Comparison of ENCODE assay signal across 35 cellular contexts in the genomic region with DNA sequence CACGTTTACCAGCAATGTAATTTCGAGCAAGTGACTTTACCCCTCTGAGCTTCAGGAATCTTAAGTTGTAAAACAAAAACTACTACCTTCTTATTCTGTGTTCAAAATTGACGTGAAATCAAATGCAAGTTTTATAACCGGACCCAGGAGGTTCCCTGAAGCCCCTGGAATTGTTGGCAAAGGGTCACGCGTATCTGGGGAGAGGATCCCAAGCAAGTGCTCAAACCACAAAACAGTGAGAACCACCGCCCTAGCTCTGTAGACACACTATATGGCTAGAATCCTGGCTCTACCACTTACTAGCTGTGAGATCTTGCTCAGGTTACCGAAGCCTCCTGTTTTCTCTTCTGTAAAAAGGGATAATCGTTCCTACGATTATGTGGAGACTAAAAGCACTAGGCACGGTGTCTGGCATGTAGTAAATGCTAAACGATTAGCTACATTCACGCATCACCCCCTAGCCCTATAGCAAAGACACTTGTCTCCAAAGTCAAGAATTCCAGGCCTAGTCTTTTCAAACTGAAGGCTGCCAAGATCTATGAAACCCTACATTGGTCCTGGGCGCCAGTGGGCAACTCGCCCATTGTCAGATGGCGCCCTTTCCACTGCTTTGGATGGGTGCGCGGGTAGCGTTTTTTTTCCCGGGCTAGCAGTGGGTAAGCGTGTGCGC. TPM values are rescaled to one million over a fixed set of nuclear protein-coding genes. Genes with fewer than 3 reads are reported as not detected.
DNase-seq lines count a peak whose midpoint lies in the region; TF ChIP-seq lines count a peak whose summit lies in the region.
"Had no signal": no experiment of that assay in that cellular context is flagged by ENCODE, and none has a peak within 500 bp of the region (broad histone marks: within the 10 kb centered on the region; RNA-seq: fewer than 3 reads in every experiment).

No MANE protein-coding gene starts in this region.

- H4K5ac ChIP-seq in H9 (ENCODE audit: insufficient read length, low read depth, low read length) = no peak overlapping the region

- H4K91ac ChIP-seq in H9 (ENCODE audit: insufficient read length, low read depth, low read length) = no peak overlapping the region

- H2BK120ac ChIP-seq in H9 (ENCODE audit: low read depth, low read length, poor library complexity, severe bottlenecking) = no peak overlapping the region

- H3K9me3 ChIP-seq in H9 (ENCODE audit: control insufficient read depth, low read depth, low read length) = no peaks in the 10 kb centered on the region
- no peaks in the 10 kb centered on the region for H3K9me3 ChIP-seq in colonic mucosa
- H3K9me3 ChIP-seq in muscle layer of colon (ENCODE audit: low read length) = no peaks in the 10 kb centered on the region
- no peaks in the 10 kb centered on the region for H3K9me3 ChIP-seq in sigmoid colon
- H3K9me3 ChIP-seq: esophagus squamous epithelium, right atrium auricular region, SK-N-SH, stomach, thyroid gland had no signal

- no peak for TF ChIP-seq POLR2A in sigmoid colon (IDR thresholded peaks at IDR 0.05)

- no peak overlapping the region for H3K4ac ChIP-seq in H9 (ENCODE audit: low read depth, low read length)

- peaks cover 2 to 3% of the 10 kb centered on the region in 2 experiments; a peak in 1 of 5 replicates for H3K9me3 Mint-ChIP-seq in H9
- H3K9me3 Mint-ChIP-seq: activated B cell treated with CpG ODN at 0.5 μM for 24 hours; activated naive CD4-positive, alpha-beta T cell treated with anti-CD3 and anti-CD28 coated beads for 36 hours; CD8-positive, alpha-beta T cell; mesothelial cell of epicardium; nephron had no signal

- no peak overlapping the region for H2BK5ac ChIP-seq in H9 (ENCODE audit: insufficient read length, low read length)

- H3K23ac ChIP-seq in H9 (ENCODE audit: insufficient read length, low read depth, low read length) = no peak overlapping the region

- no peak overlapping the region for H3K14ac ChIP-seq in H9 (ENCODE audit: insufficient read depth, low read length)

- TF ChIP-seq CTCF in H9 (conservative IDR thresholded peaks at IDR 0.05) (no peak), colonic mucosa (IDR thresholded peaks at IDR 0.05) (no peak), sigmoid colon (IDR thresholded peaks at IDR 0.05) (no peak)

- H2BK15ac ChIP-seq in H9 (ENCODE audit: low read depth, low read length) = no peak overlapping the region

- no peak overlapping the region for H2BK12ac ChIP-seq in H9 (ENCODE audit: insufficient read length, low read depth, low read length)

- peaks cover 99% of the 10 kb centered on the region for H3K27me3 Mint-ChIP-seq in H9 (ENCODE audit: low read depth)

- intact Hi-C loops in colonic mucosa (cut with DNase I) = no loop called here
- intact Hi-C loops in sigmoid colon (cut with DNase I) = no loop called here

- H4K8ac ChIP-seq in H9 (replicated peaks; ENCODE audit: insufficient read length, low read depth, low read length) = no peak overlapping the region

- no peak overlapping the region for H3K56ac ChIP-seq in H9 (ENCODE audit: insufficient read length, low read depth, low read length)

- H3K27ac ChIP-seq in H9 (ENCODE audit: insufficient read length, low read depth, low read length) (no peak overlapping the region), colonic mucosa (peak overlapping the region; percentile 66), muscle layer of colon (ENCODE audit: low read depth, low read length) (peak overlapping the region; percentile 67), sigmoid colon (peak overlapping the region in 3 of 4 donors; percentile 94 to 95 (median 94))
- H3K27ac ChIP-seq: esophagus squamous epithelium, foreskin keratinocyte, parathyroid adenoma, right atrium auricular region, thyroid gland had no signal

- TF ChIP-seq EP300 in sigmoid colon (IDR thresholded peaks at IDR 0.05) = no peak

- no peaks in the 10 kb centered on the region for H4K20me1 ChIP-seq in H9 (ENCODE audit: control insufficient read depth, insufficient read depth, insufficient read length)

- no CpG with 5 or more reads among the region's 22 CpGs for WGBS in H9 (ENCODE audit: extremely low coverage, insufficient read length, low lambda C conversion rate)
- WGBS in sigmoid colon, 2 donors = 13 to 52% methylated on average over 22 of the region's 22 CpGs

- H3K9ac ChIP-seq in H9 (ENCODE audit: extremely low read depth, insufficient read length, low read length) = no peak overlapping the region
- peak overlapping the region; percentile 24 to 58 for H3K9ac ChIP-seq in colonic mucosa (ENCODE audit: low read depth in 2 of 2, low read length in 2 of 2)
- peak overlapping the region; percentile 42 for H3K9ac ChIP-seq in muscle layer of colon (ENCODE audit: low read length)
- H3K9ac ChIP-seq: parathyroid adenoma, SK-N-SH had no signal

- H3K4me1 ChIP-seq in H9 (ENCODE audit: insufficient read depth, low read length) (peaks cover 4% of the 10 kb centered on the region; the same call in 1 of the 2 replicates), colonic mucosa (peaks cover 8% of the 10 kb centered on the region), muscle layer of colon (ENCODE audit: insufficient read depth, low read length) (peaks cover 45% of the 10 kb centered on the region), sigmoid colon (peaks cover 0 to 66% (median 53%) of the 10 kb centered on the region in 4 donors)
- H3K4me1 ChIP-seq: foreskin keratinocyte, parathyroid adenoma had no signal

- H2AFZ ChIP-seq in H9 (ENCODE audit: low read length) = no peak overlapping the region
- H2AFZ ChIP-seq: parathyroid adenoma had no signal

- peak overlapping the region in 1 of 2 experiments; percentile 71; a peak in 1 of 5 replicates for H3K4me3 Mint-ChIP-seq in H9
- H3K4me3 Mint-ChIP-seq: activated B cell treated with CpG ODN at 0.5 μM for 24 hours; activated naive CD4-positive, alpha-beta T cell treated with anti-CD3 and anti-CD28 coated beads for 36 hours; CD8-positive, alpha-beta T cell; mesothelial cell of epicardium had no signal

- H3K23me2 ChIP-seq in H9 (ENCODE audit: insufficient read length, low read depth, low read length, poor library complexity, severe bottlenecking) = peaks cover 5% of the 10 kb centered on the region

- H3K4me2 ChIP-seq in H9 (ENCODE audit: insufficient read depth, insufficient read length, low read length) = peak overlapping the region; percentile 28

- H3K4me1 Mint-ChIP-seq in H9 = peaks cover 38 to 51% of the 10 kb centered on the region in 2 experiments

- H3K4me3 ChIP-seq in colonic mucosa (no peak overlapping the region), muscle layer of colon (ENCODE audit: low read depth in 1 of 2, low read length in 2 of 2) (peak overlapping the region in 1 of 2 donors; percentile 62), sigmoid colon (peak overlapping the region; percentile 25 to 51 (median 46)), H7 (ENCODE audit: insufficient read depth, low read depth, low read length) (no peak overlapping the region)
- H3K4me3 ChIP-seq: right atrium auricular region, thyroid gland had no signal

- no peak for DNase-seq in H9
- DNase-seq in colonic mucosa = no peak
- DNase-seq in sigmoid colon = no peak
- no peak for DNase-seq in DMS114 treated with DMSO at 0.1 percent for 48 hours (lab: John Stamatoyannopoulos, UW; ENCODE audit: unreplicated experiment)
- no peak for DNase-seq in OCI-M1 (lab: John Stamatoyannopoulos, UW)
- DNase-seq in H7 = no peak
- no peak for DNase-seq in activated CD4-positive, CD25-positive, alpha-beta regulatory T cell (lab: John Stamatoyannopoulos, UW)
- DNase-seq: activated B cell treated with CpG ODN at 0.5 μM for 24 hours; activated CD4-positive, alpha-beta T cell treated with anti-CD3 and anti-CD28 coated beads, Interleukin-2, amount 50 U/mL, for 4 hours; activated naive CD4-positive, alpha-beta T cell treated with anti-CD3 and anti-CD28 coated beads for 36 hours; CD8-positive, alpha-beta T cell; central memory CD4-positive, alpha-beta T cell; dermis blood vessel endothelial cell; esophagus squamous epithelium; foreskin keratinocyte; GOT3; head of caudate nucleus; NCI-H2081 treated with DMSO at 0.1 percent for 48 hours; NCI-H2227 treated with DMSO at 0.1 percent for 48 hours; NK-92 treated with Interleukin-12 subunit alpha and Interleukin-12 subunit beta, amount 100 ng/mL, for 24 hours; PC-3; stimulated activated CD4-positive, alpha-beta T cell treated with anti-CD3 and anti-CD28 coated beads, Interleukin-12 subunit alpha, Interleukin-12 subunit beta, amount 100 ng/mL, for 4 hours; stimulated activated CD4-positive, alpha-beta T cell treated with anti-CD3 and anti-CD28 coated beads, Interleukin-2, amount 100 ng/mL, for 48 hours; stomach; thyroid gland had no signal

- H3K79me1 ChIP-seq in H9 (ENCODE audit: insufficient read depth, low read depth, low read length, poor library complexity, severe bottlenecking) = no peaks in the 10 kb centered on the region

- H3K18ac ChIP-seq in H9 (ENCODE audit: insufficient read length, low read depth, low read length) = no peak overlapping the region

- H3K27ac Mint-ChIP-seq in H9 = no peak overlapping the region
- H3K27ac Mint-ChIP-seq: activated B cell treated with CpG ODN at 0.5 μM for 24 hours; activated naive CD4-positive, alpha-beta T cell treated with anti-CD3 and anti-CD28 coated beads for 36 hours; CD8-positive, alpha-beta T cell; mesothelial cell of epicardium; nephron had no signal

- no peaks in the 10 kb centered on the region for H3K79me2 ChIP-seq in H9 (ENCODE audit: insufficient read depth, low read length)
- H3K79me2 ChIP-seq: parathyroid adenoma had no signal

- H3T11ph ChIP-seq in H9 (ENCODE audit: low read length) = no peak overlapping the region

- H2AK5ac ChIP-seq in H9 (ENCODE audit: insufficient read length, low read length) = no peak overlapping the region

- H3K36me3 ChIP-seq in colonic mucosa (no peaks in the 10 kb centered on the region), muscle layer of colon (ENCODE audit: insufficient read depth, low read length) (no peaks in the 10 kb centered on the region), sigmoid colon (no peaks in the 10 kb centered on the region), H7 (replicated peaks; ENCODE audit: control insufficient read depth, insufficient read depth, low read length) (no peaks in the 10 kb centered on the region)
- H3K36me3 ChIP-seq: esophagus squamous epithelium, right atrium auricular region, stomach, thyroid gland had no signal

- H3K27me3 ChIP-seq in H9 (ENCODE audit: insufficient read depth, low read length) (peaks cover 76% of the 10 kb centered on the region), colonic mucosa (peaks cover 63% of the 10 kb centered on the region), muscle layer of colon (ENCODE audit: control insufficient read depth in 1 of 2, insufficient read depth in 2 of 2, low read length in 2 of 2) (no peaks in the 10 kb centered on the region), sigmoid colon (no peaks in the 10 kb centered on the region), H7 (ENCODE audit: control insufficient read depth, insufficient read depth, low read length) (peaks cover 92% of the 10 kb centered on the region)

- H2BK20ac ChIP-seq in H9 (ENCODE audit: low read depth, low read length, poor library complexity, severe bottlenecking) = no peak overlapping the region

- no peaks in the 10 kb centered on the region for H3K36me3 Mint-ChIP-seq in H9 (ENCODE audit: insufficient read depth in 1 of 3, low read depth in 3 of 3)
- H3K36me3 Mint-ChIP-seq: CD8-positive, alpha-beta T cell; mesothelial cell of epicardium had no signal

RNA-seq across cellular contexts. Expression of a gene that starts 11.8 kb away (rescaled TPM):
- total RNA-seq in H9 (2021) = not detected in 2 replicates
- total RNA-seq in colonic mucosa = 1 to 10 TPM; 5.4 to 7.9 TPM
- total RNA-seq in sigmoid colon = 10 to 100 TPM; 32.4 to 49.9 (median 34.1) TPM
- polyA plus RNA-seq in sigmoid colon = 1 to 10 TPM; 5.8 to 8.9 (median 7.2) TPM
- total RNA-seq in H7 (2014; rRNA removed; shearing (Covaris generic)) = not detected in 2 replicates
- total RNA-seq: activated B cell treated with CpG ODN at 0.5 μM for 24 hours; activated naive CD4-positive, alpha-beta T cell treated with anti-CD3 and anti-CD28 coated beads for 36 hours; CD8-positive, alpha-beta T cell; dermis blood vessel endothelial cell; foreskin keratinocyte; G401; kidney epithelial cell; mesothelial cell of epicardium; right atrium auricular region; Right ventricle myocardium inferior; T-helper 1 cell treated with Interleukin-12 subunit alpha and Interleukin-12 subunit beta and Interleukin-4 antibody, amounts not matched to agents 30 ng/mL and 1 ng/mL, for 36 hours had no signal
- polyA plus RNA-seq: foreskin keratinocyte, SK-N-SH had no signal

Comparison
In these comparisons a context has a peak if more than half of its experiments do, and no peak if none do; other contexts are left out.
1. H3K4me3 ChIP-seq: peak in sigmoid colon (4 of 4); none in colonic mucosa (single experiment) and H7 (single experiment).